In the genomic region with DNA sequence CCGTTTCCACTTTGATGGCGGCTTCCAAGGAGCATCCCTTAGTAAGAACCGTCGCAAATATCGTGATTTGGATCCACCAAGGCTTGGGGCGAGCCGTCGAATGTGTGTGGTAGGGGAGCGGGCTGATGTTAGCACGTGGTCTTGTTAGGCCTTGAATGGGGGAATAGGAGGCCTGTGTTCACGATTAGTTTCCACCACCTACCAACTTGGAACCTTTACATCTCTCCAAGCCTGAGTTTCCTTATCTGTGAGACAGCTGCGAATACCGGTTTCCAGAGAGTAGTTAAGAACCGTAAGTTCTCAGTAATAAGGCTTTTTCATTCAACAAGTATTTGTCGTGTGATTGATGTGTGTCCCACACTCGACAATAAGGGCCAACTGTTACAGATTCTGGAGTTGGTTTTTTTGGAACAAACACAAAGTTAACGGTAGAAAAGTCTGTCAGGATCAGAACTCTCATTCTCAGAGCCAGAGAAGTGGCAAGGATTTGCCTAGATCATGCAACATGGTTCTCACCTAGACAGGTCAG, we compare ENCODE assay signal across 8 cellular contexts. TPM values are rescaled to one million over a fixed set of nuclear protein-coding genes. Genes with fewer than 3 reads are reported as not detected.
DNase-seq lines count a peak whose midpoint lies in the region; ATAC-seq and TF ChIP-seq lines count a peak whose summit lies in the region.

No MANE protein-coding gene starts in this region.

- TF ChIP-seq CTCF in IMR-90 (conservative IDR thresholded peaks at IDR 0.05; ENCODE audit: low read depth, low read length) (no peak), MCF 10A (IDR thresholded peaks at IDR 0.05; ENCODE audit: unreplicated experiment) (no peak)

- H3K4me2 ChIP-seq in IMR-90 (ENCODE audit: low read depth, low read length) (peak overlapping the region; percentile 100), mesenchymal stem cell (ENCODE audit: low read length, poor library complexity, severe bottlenecking) (peak overlapping the region; percentile 71)

- peaks cover 24% of the 10 kb centered on the region for H3K4me1 ChIP-seq in CD4-positive, alpha-beta memory T cell (ENCODE audit: insufficient read depth, low read length)
- H3K4me1 ChIP-seq in IMR-90 (ENCODE audit: control insufficient read depth, insufficient read depth, low read length) (peaks cover 6% of the 10 kb centered on the region), mesenchymal stem cell (ENCODE audit: control insufficient read depth, insufficient read depth, low read depth, low read length) (peaks cover 6% of the 10 kb centered on the region)

- POLR2A ChIA-PET in CD4-positive, alpha-beta memory T cell (lab: Charles Lee; ENCODE audit: partially characterized antibody): interaction anchor here (1.1 to 2.7 kb wide), 3 partner anchors 22 to 58 kb away, joined by 4 to 22 read pairs (median 13); a partner anchor contains a TSS
- POLR2A ChIA-PET in IMR-90 (lab: Charles Lee; ENCODE audit: unreplicated experiment) (no interaction called here), MCF 10A (lab: Yijun Ruan, JAX) (interaction anchor here (0.7 to 2.6 kb wide), 11 partner anchors 8 to 303 kb away, joined by 3 to 20 read pairs (median 5); a partner anchor contains a TSS)

- peak overlapping the region; percentile 79 for H2BK5ac ChIP-seq in IMR-90 (ENCODE audit: low read depth, low read length, poor library complexity, severe bottlenecking)
- H2BK5ac ChIP-seq in mesenchymal stem cell (ENCODE audit: low read depth, low read length, poor library complexity, severe bottlenecking): no peak overlapping the region

- H3K27ac Mint-ChIP-seq in CD4-positive, alpha-beta memory T cell: peak overlapping the region; percentile 91 to 99 (median 98)
- peak overlapping the region; percentile 97 for H3K27ac Mint-ChIP-seq in MCF 10A (ENCODE audit: low read depth, unreplicated experiment)

- no peak for TF ChIP-seq POLR2A in IMR-90 (IDR thresholded peaks at IDR 0.05; ENCODE audit: low read depth, low read length)

- peaks cover 17% of the 10 kb centered on the region for H3K36me3 ChIP-seq in CD4-positive, alpha-beta memory T cell (ENCODE audit: insufficient read depth, low read length)
- H3K36me3 ChIP-seq in IMR-90 (ENCODE audit: control insufficient read depth, insufficient read depth, low read length) (peaks cover 11% of the 10 kb centered on the region), mesenchymal stem cell (ENCODE audit: control insufficient read depth in 1 of 2, insufficient read depth in 2 of 2, low read depth in 1 of 2, low read length in 2 of 2) (peaks cover 17 to 27% of the 10 kb centered on the region in 2 experiments)

- H2AFZ ChIP-seq in IMR-90 (replicated peaks; ENCODE audit: low read length, poor library complexity) (peak overlapping the region; percentile 94), mesenchymal stem cell (ENCODE audit: low read depth, low read length) (no peak overlapping the region)

- peak overlapping the region; percentile 82 for H3K27ac ChIP-seq in CD4-positive, alpha-beta memory T cell (ENCODE audit: low read depth, low read length)
- H3K27ac ChIP-seq in IMR-90 (ENCODE audit: insufficient read depth, low read length) (peak overlapping the region; percentile 79), mesenchymal stem cell (ENCODE audit: low read length, poor library complexity, severe bottlenecking) (peak overlapping the region; percentile 0)

- H3K27me3 ChIP-seq in CD4-positive, alpha-beta memory T cell (ENCODE audit: insufficient read depth, low read length): no peaks in the 10 kb centered on the region
- no peaks in the 10 kb centered on the region for H3K27me3 ChIP-seq in IMR-90 (ENCODE audit: control insufficient read depth, insufficient read depth, low read length)
- H3K27me3 ChIP-seq in mesenchymal stem cell (ENCODE audit: control insufficient read depth in 1 of 2, insufficient read depth in 1 of 2, low read length in 2 of 2): no peaks in the 10 kb centered on the region

- H3K4me3 ChIP-seq in CD4-positive, alpha-beta memory T cell (ENCODE audit: low read length in 2 of 2): peak overlapping the region; percentile 19 to 78
- H3K4me3 ChIP-seq in IMR-90 (ENCODE audit: insufficient read depth, low read depth, low read length): peak overlapping the region; percentile 71
- peak overlapping the region; percentile 81 to 93 for H3K4me3 ChIP-seq in mesenchymal stem cell (ENCODE audit: insufficient read depth in 1 of 2, low read depth in 1 of 2, low read length in 2 of 2)

- H2AK5ac ChIP-seq in IMR-90 (ENCODE audit: low read depth, low read length) (peak overlapping the region; percentile 94), mesenchymal stem cell (ENCODE audit: low read length, severe bottlenecking) (no peak overlapping the region)

- H3K9me3 ChIP-seq in CD4-positive, alpha-beta memory T cell (ENCODE audit: control insufficient read depth in 1 of 2, low read length in 2 of 2): no peaks in the 10 kb centered on the region
- H3K9me3 ChIP-seq in IMR-90 (ENCODE audit: control insufficient read depth, insufficient read depth, low read length) (no peaks in the 10 kb centered on the region), mesenchymal stem cell (ENCODE audit: control insufficient read depth, low read length) (no peaks in the 10 kb centered on the region)

- in situ Hi-C loops in IMR-90 (cut with MboI; ENCODE audit: low sequenced_read_pairs): no loop called here

- H3K9me3 Mint-ChIP-seq in CD4-positive, alpha-beta memory T cell: no peaks in the 10 kb centered on the region
- no peaks in the 10 kb centered on the region for H3K9me3 Mint-ChIP-seq in MCF 10A (ENCODE audit: unreplicated experiment)

- peak overlapping the region; percentile 83 for H3K9ac ChIP-seq in IMR-90 (ENCODE audit: low read depth, low read length)
- peak overlapping the region; percentile 96 for H3K9ac ChIP-seq in mesenchymal stem cell (ENCODE audit: low read length)

- peaks cover 18% of the 10 kb centered on the region for H3K9me1 ChIP-seq in IMR-90 (ENCODE audit: insufficient read depth, low read length)

- H4K8ac ChIP-seq in IMR-90 (ENCODE audit: low read depth in 2 of 2, low read length in 2 of 2) (peak overlapping the region; percentile 60 to 98), mesenchymal stem cell (ENCODE audit: low read length) (no peak overlapping the region)

- H2AK9ac ChIP-seq in IMR-90 (replicated peaks; ENCODE audit: low read depth, low read length, poor library complexity): peak overlapping the region; percentile 98

- TSS peak; percentile 60 for BruUV-seq in IMR-90 (replicated peaks; lab: Mats Ljungman, UMichigan)
- BruUV-seq in MCF 10A (replicated peaks; lab: Mats Ljungman, UMichigan): TSS peak; percentile 62

- H2BK15ac ChIP-seq in IMR-90 (ENCODE audit: low read depth, low read length) (no peak overlapping the region), mesenchymal stem cell (ENCODE audit: low read depth, poor library complexity, severe bottlenecking) (no peak overlapping the region)

- peaks cover 5 to 23% of the 10 kb centered on the region in 2 donors for H3K36me3 Mint-ChIP-seq in CD4-positive, alpha-beta memory T cell
- peaks cover 23% of the 10 kb centered on the region for H3K36me3 Mint-ChIP-seq in MCF 10A (ENCODE audit: insufficient read depth, unreplicated experiment)

- CTCF ChIA-PET in CD4-positive, alpha-beta memory T cell (lab: Charles Lee; ENCODE audit: partially characterized antibody): no interaction called here
- CTCF ChIA-PET in IMR-90 (lab: Yijun Ruan, JAX): no interaction called here
- CTCF ChIA-PET in MCF 10A (lab: Yijun Ruan, JAX): interaction anchor here (0.6 kb wide), 1 partner anchor 132 kb away, joined by 3 read pairs; no protein-coding TSS in a partner anchor

- dilution Hi-C loops in IMR-90 (cut with HindIII; ENCODE audit: low sequenced_read_pairs, unreplicated experiment): no loop called here

- H3K27me3 Mint-ChIP-seq in CD4-positive, alpha-beta memory T cell: no peaks in the 10 kb centered on the region
- no peaks in the 10 kb centered on the region for H3K27me3 Mint-ChIP-seq in MCF 10A (ENCODE audit: insufficient read depth, unreplicated experiment)

- H3K18ac ChIP-seq in IMR-90 (ENCODE audit: low read depth, low read length) (no peak overlapping the region), mesenchymal stem cell (ENCODE audit: low read depth in 1 of 2, low read length in 2 of 2) (peak overlapping the region in 1 of 2 experiments; percentile 92)

- ATAC-seq in IMR-90 (ENCODE audit: low read depth) (no peak), GM21515 (IDR thresholded peaks at IDR 0.05; ENCODE audit: unreplicated experiment) (no peak)

- 60% methylated on average over 3 of the region's 17 CpGs; no CpG with 5 or more reads in 1 of the 2 experiments for WGBS in IMR-90 (ENCODE audit: extremely low coverage in 2 of 2, insufficient read length in 1 of 2), 2 experiments
- 28% methylated on average over 13 of the region's 17 CpGs for WGBS in mesenchymal stem cell

- H4K5ac ChIP-seq in IMR-90 (ENCODE audit: low read depth, low read length): peak overlapping the region; percentile 41

- H3K79me1 ChIP-seq in IMR-90 (ENCODE audit: low read depth in 1 of 2, low read length in 2 of 2): peaks cover 20 to 38% of the 10 kb centered on the region in 2 experiments
- peaks cover 3% of the 10 kb centered on the region for H3K79me1 ChIP-seq in mesenchymal stem cell (replicated peaks; ENCODE audit: low read length, poor library complexity, severe bottlenecking)

- peak overlapping the region; percentile 78 for H4K91ac ChIP-seq in IMR-90 (ENCODE audit: insufficient read depth, low read depth, low read length)
- no peak overlapping the region for H4K91ac ChIP-seq in mesenchymal stem cell (ENCODE audit: low read length)

- peaks cover 21% of the 10 kb centered on the region for H4K20me1 ChIP-seq in IMR-90 (ENCODE audit: insufficient read depth, low read length)

- peak overlapping the region; percentile 11; the same call in 1 of the 2 replicates for H2BK20ac ChIP-seq in IMR-90 (ENCODE audit: low read depth, low read length)

- intact Hi-C loops in CD4-positive, alpha-beta memory T cell (cut with micrococcal nuclease): no loop called here
- intact Hi-C loops in IMR-90 (cut with micrococcal nuclease) (no loop called here), MCF 10A (cut with micrococcal nuclease) (no loop called here)

- H3K4me3 Mint-ChIP-seq in CD4-positive, alpha-beta memory T cell: peak overlapping the region; percentile 87 to 99 (median 96)
- H3K4me3 Mint-ChIP-seq in MCF 10A (ENCODE audit: unreplicated experiment): peak overlapping the region; percentile 98

- no peak overlapping the region for H2BK12ac ChIP-seq in mesenchymal stem cell (ENCODE audit: low read length in 2 of 2)

- peak overlapping the region; percentile 96 for H3K14ac ChIP-seq in IMR-90 (replicated peaks; ENCODE audit: low read depth, low read length)
- H3K14ac ChIP-seq in mesenchymal stem cell (ENCODE audit: low read length in 2 of 2): peak overlapping the region in 1 of 2 experiments; percentile 82

- H3K56ac ChIP-seq in IMR-90 (ENCODE audit: extremely low read depth, insufficient read depth, low read length): peak overlapping the region; percentile 71

- peaks cover 26 to 51% (median 34%) of the 10 kb centered on the region in 4 donors for H3K4me1 Mint-ChIP-seq in CD4-positive, alpha-beta memory T cell
- H3K4me1 Mint-ChIP-seq in MCF 10A (ENCODE audit: insufficient read depth, unreplicated experiment): peaks cover 17% of the 10 kb centered on the region

- no peak for DNase-seq in CD4-positive, alpha-beta memory T cell
- peak; percentile 12 for DNase-seq in IMR-90
- DNase-seq in MCF 10A (ENCODE audit: unreplicated experiment): peak; percentile 29
- DNase-seq in mesenchymal stem cell: peak; percentile 43
- no peak for DNase-seq in GF-D8 (lab: John Stamatoyannopoulos, UW)
- DNase-seq in activated effector memory CD4-positive, alpha-beta T cell treated with anti-CD3 and anti-CD28 coated beads, Interleukin-2, amount 50 U/mL, for 16 hours: no peak
- no peak for DNase-seq in stimulated activated CD4-positive, alpha-beta T cell treated with anti-CD3 and anti-CD28 coated beads, Interleukin-1b, Interleukin-23, amount 100 ng/mL, for 48 hours

- H3K4ac ChIP-seq in IMR-90 (ENCODE audit: low read depth, low read length) (peak overlapping the region; percentile 94), mesenchymal stem cell (ENCODE audit: low read depth in 1 of 2, low read length in 2 of 2) (peak overlapping the region in 1 of 2 experiments; percentile 32)

- H3K23ac ChIP-seq in IMR-90 (ENCODE audit: low read depth, low read length) (peak overlapping the region; percentile 94), mesenchymal stem cell (ENCODE audit: low read length in 2 of 2) (no peak overlapping the region)

- no peak for TF ChIP-seq RAD21 in IMR-90 (IDR thresholded peaks at IDR 0.05; ENCODE audit: low read length)

- H2BK120ac ChIP-seq in IMR-90 (ENCODE audit: low read depth, low read length) (peak overlapping the region; percentile 57; the same call in 1 of the 2 replicates), mesenchymal stem cell (ENCODE audit: low read depth, low read length) (no peak overlapping the region)

RNA-seq across cellular contexts. Expression of a gene that starts 0.7 kb away (rescaled TPM):
- 10 to 100 TPM; 42.0 to 43.0 TPM for total RNA-seq in CD4-positive, alpha-beta memory T cell
- polyA plus RNA-seq in CD4-positive, alpha-beta memory T cell: 10 to 100 TPM; 83.6 to 98.2 TPM
- total RNA-seq in IMR-90 (2012; rRNA removed) (34.8 and 50.0 TPM in 2 replicates), MCF 10A (2022) (96.8 and 106 TPM in 2 replicates)
- polyA plus RNA-seq in IMR-90 (2012; rRNA removed): 85.7 and 89.8 TPM in 2 replicates
- 59.3 and 67.1 TPM in 2 replicates for polyA plus RNA-seq in IMR-90 (2012; cell fraction: cytosol; rRNA removed)
- polyA plus RNA-seq in IMR-90 (2012; cell fraction: nucleus; rRNA removed; ENCODE audit: low replicate concordance): 29.0 and 47.3 TPM in 2 replicates
- polyA plus RNA-seq in mesenchymal stem cell (2013, experiment 1 of 2): 63.1 TPM
- 62.9 TPM for polyA plus RNA-seq in mesenchymal stem cell (2013, experiment 2 of 2)

RNA-seq across cellular contexts. Expression of a gene that starts 8.5 kb away (rescaled TPM):
- total RNA-seq in CD4-positive, alpha-beta memory T cell: not detected
- polyA plus RNA-seq in CD4-positive, alpha-beta memory T cell: not detected
- total RNA-seq in IMR-90 (2012; rRNA removed) (not detected in 2 replicates), MCF 10A (2022) (not detected in 2 replicates)
- polyA plus RNA-seq in IMR-90 (2012; rRNA removed): not detected in 2 replicates
- polyA plus RNA-seq in IMR-90 (2012; cell fraction: cytosol; rRNA removed): not detected in 2 replicates
- polyA plus RNA-seq in IMR-90 (2012; cell fraction: nucleus; rRNA removed; ENCODE audit: low replicate concordance): not detected in 2 replicates
- polyA plus RNA-seq in mesenchymal stem cell (2013, experiment 1 of 2): not detected
- not detected for polyA plus RNA-seq in mesenchymal stem cell (2013, experiment 2 of 2)

RNA-seq across cellular contexts. Expression of a gene that starts 22.0 kb away (rescaled TPM):
- 10 to 100 TPM; 25.0 to 26.7 TPM for total RNA-seq in CD4-positive, alpha-beta memory T cell
- 10 to 100 TPM; 11.4 to 13.4 TPM for polyA plus RNA-seq in CD4-positive, alpha-beta memory T cell
- total RNA-seq in IMR-90 (2012; rRNA removed): 5.2 and 6.1 TPM in 2 replicates
- 7.6 and 8.0 TPM in 2 replicates for polyA plus RNA-seq in IMR-90 (2012; rRNA removed)
- polyA plus RNA-seq in IMR-90 (2012; cell fraction: cytosol; rRNA removed): 7.9 and 9.8 TPM in 2 replicates
- polyA plus RNA-seq in IMR-90 (2012; cell fraction: nucleus; rRNA removed; ENCODE audit: low replicate concordance): 10.7 and 12.4 TPM in 2 replicates
- total RNA-seq in MCF 10A (2022): 9.9 and 14.1 TPM in 2 replicates
- polyA plus RNA-seq in mesenchymal stem cell (2013, experiment 1 of 2): 9.8 TPM
- 9.7 TPM for polyA plus RNA-seq in mesenchymal stem cell (2013, experiment 2 of 2)

RNA-seq across cellular contexts. Expression of a gene that starts 32.2 kb away (rescaled TPM):
- total RNA-seq in CD4-positive, alpha-beta memory T cell: 10 to 100 TPM; 37.0 to 38.0 TPM
- polyA plus RNA-seq in CD4-positive, alpha-beta memory T cell: 10 to 100 TPM; 15.3 to 18.8 TPM
- total RNA-seq in IMR-90 (2012; rRNA removed) (10.6 and 15.4 TPM in 2 replicates), MCF 10A (2022) (38.9 and 39.7 TPM in 2 replicates)
- 22.2 and 37.2 TPM in 2 replicates for polyA plus RNA-seq in IMR-90 (2012; rRNA removed)
- polyA plus RNA-seq in IMR-90 (2012; cell fraction: cytosol; rRNA removed): 8.3 and 12.0 TPM in 2 replicates
- polyA plus RNA-seq in IMR-90 (2012; cell fraction: nucleus; rRNA removed; ENCODE audit: low replicate concordance): 17.0 and 20.3 TPM in 2 replicates
- 21.8 TPM for polyA plus RNA-seq in mesenchymal stem cell (2013, experiment 1 of 2)
- 21.8 TPM for polyA plus RNA-seq in mesenchymal stem cell (2013, experiment 2 of 2)

RNA-seq across cellular contexts. Expression of a gene that starts 38.0 kb away (rescaled TPM):
- total RNA-seq in CD4-positive, alpha-beta memory T cell: 1 to 10 TPM; 2.2 to 2.6 TPM
- 1 to 10 TPM; 4.4 to 4.6 TPM for polyA plus RNA-seq in CD4-positive, alpha-beta memory T cell
- total RNA-seq in IMR-90 (2012; rRNA removed): not detected in 2 replicates
- polyA plus RNA-seq in IMR-90 (2012; rRNA removed): not detected in 2 replicates
- polyA plus RNA-seq in IMR-90 (2012; cell fraction: cytosol; rRNA removed): not detected in 2 replicates
- polyA plus RNA-seq in IMR-90 (2012; cell fraction: nucleus; rRNA removed; ENCODE audit: low replicate concordance): 0.07 TPM in 1 of 2 replicates, not detected in the other
- total RNA-seq in MCF 10A (2022): 5.1 and 8.8 TPM in 2 replicates
- polyA plus RNA-seq in mesenchymal stem cell (2013, experiment 1 of 2): 0.35 TPM
- polyA plus RNA-seq in mesenchymal stem cell (2013, experiment 2 of 2): 0.38 TPM

Comparison
In these comparisons a context has a peak if more than half of its experiments do, and no peak if none do; other contexts are left out.
1. DNase-seq: peak in IMR-90 (single experiment), MCF 10A (single experiment) and mesenchymal stem cell (single experiment); none in CD4-positive, alpha-beta memory T cell (0 of 5), GF-D8 (single experiment), activated effector memory CD4-positive, alpha-beta T cell treated with anti-CD3 and anti-CD28 coated beads, Interleukin-2, amount 50 U/mL, for 16 hours (single experiment) and stimulated activated CD4-positive, alpha-beta T cell treated with anti-CD3 and anti-CD28 coated beads, Interleukin-1b, Interleukin-23, amount 100 ng/mL, for 48 hours (single experiment).
2. H3K27ac ChIP-seq: peak in every context shown above with its lines; median percentile 82 in CD4-positive, alpha-beta memory T cell; 79 in IMR-90; 0 in mesenchymal stem cell.
3. Peak in every context shown above with its lines, with median percentiles within 50 percentile points of each other: H3K4me3 ChIP-seq.